1 cellular context compared by ENCODE assay signal in genomic region chr14:61710853-61711817, GRCh38.
A peak's percentile ranks its signal among the peaks of the same experiment; 100 is the strongest.
TF ChIP-seq lines count a peak whose summit lies in the region.

No MANE protein-coding gene starts in this region.

TF ChIP-seq in HepG2, 621 proteins besides CTCF, POLR2A, EP300 and RAD21 (continued from another document):
- TF ChIP-seq KIAA2018 (CRISPR knock-in tag; IDR thresholded peaks at IDR 0.05; ENCODE audit: borderline replicate concordance) (no peak), PPARG (CRISPR knock-in tag; conservative IDR thresholded peaks at IDR 0.05) (no peak; the same call in 1 of the 2 replicates), ELF3 (CRISPR knock-in tag; IDR thresholded peaks at IDR 0.05) (0 out of 2 replicates have a peak, but pooled peaks have one; percentile 25)
